In the genomic region with DNA sequence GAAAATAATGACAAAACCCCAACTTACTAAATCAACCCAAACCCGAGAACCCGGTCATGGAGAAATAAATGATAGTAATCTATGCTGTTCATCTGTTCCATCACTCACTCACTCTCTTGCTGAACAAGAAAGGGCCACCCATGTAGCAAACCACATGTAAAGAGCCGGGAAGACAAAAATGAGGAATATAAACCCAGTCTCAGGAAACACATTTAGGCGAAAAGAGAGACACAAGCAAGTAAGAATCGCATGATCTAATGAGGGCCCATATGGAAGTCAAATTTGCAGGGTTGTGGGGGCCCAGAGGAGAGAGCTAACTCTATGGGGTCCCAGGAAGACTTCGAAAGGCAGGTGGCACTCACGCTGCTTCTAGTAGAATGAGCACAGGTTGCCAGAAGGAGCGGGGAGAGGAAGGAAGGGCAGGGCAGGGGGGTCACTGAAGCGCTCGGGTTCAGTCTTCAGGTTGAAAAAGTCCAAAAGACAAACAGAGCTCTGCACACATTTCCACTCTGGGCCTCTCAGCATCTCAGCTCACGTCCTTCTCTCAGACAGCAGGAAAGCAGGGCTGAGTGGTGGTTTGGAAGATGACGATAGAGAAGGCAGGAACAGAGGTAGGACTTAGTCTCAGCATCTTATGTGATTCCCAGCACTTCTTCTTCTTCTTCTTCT, we compare ENCODE assay signal across 10 cellular contexts.
DNase-seq lines count a peak whose midpoint lies in the region; ATAC-seq and FAIRE-seq lines count a peak whose summit lies in the region.
"Had no signal": no experiment of that assay in that cellular context is flagged by ENCODE, and none has a peak within 500 bp of the region (broad histone marks: within the 10 kb centered on the region; RNA-seq: fewer than 3 reads in every experiment).

No MANE protein-coding gene starts in this region.

- peaks cover 73% of the 10 kb centered on the region for H3K4me1 Mint-ChIP-seq in activated CD4-positive, alpha-beta memory T cell treated with anti-CD3 and anti-CD28 coated beads for 36 hours (ENCODE audit: low read depth)
- peaks cover 67% of the 10 kb centered on the region for H3K4me1 Mint-ChIP-seq in activated naive CD8-positive, alpha-beta T cell treated with anti-CD3 and anti-CD28 coated beads for 36 hours

- no peaks in the 10 kb centered on the region for H3K27me3 Mint-ChIP-seq in activated CD4-positive, alpha-beta memory T cell treated with anti-CD3 and anti-CD28 coated beads for 36 hours
- no peaks in the 10 kb centered on the region for H3K27me3 Mint-ChIP-seq in activated naive CD8-positive, alpha-beta T cell treated with anti-CD3 and anti-CD28 coated beads for 36 hours

- ATAC-seq in HG02610 (IDR thresholded peaks at IDR 0.05; ENCODE audit: unreplicated experiment) (no peak), GM19452 (IDR thresholded peaks at IDR 0.05; ENCODE audit: unreplicated experiment) (no peak), GM18867 (IDR thresholded peaks at IDR 0.05; ENCODE audit: unreplicated experiment) (no peak)

- H3K9me3 Mint-ChIP-seq in activated CD4-positive, alpha-beta memory T cell treated with anti-CD3 and anti-CD28 coated beads for 36 hours, result no peaks in the 10 kb centered on the region
- peaks cover 3% of the 10 kb centered on the region for H3K9me3 Mint-ChIP-seq in activated naive CD8-positive, alpha-beta T cell treated with anti-CD3 and anti-CD28 coated beads for 36 hours
- H3K9me3 Mint-ChIP-seq: neural crest cell had no signal

- CTCF ChIA-PET in activated CD4-positive, alpha-beta memory T cell treated with anti-CD3 and anti-CD28 coated beads for 36 hours (lab: Charles Lee), result interaction anchor here (0.7 to 6.1 kb wide), 28 partner anchors 10 to 422 kb away, joined by 3 to 50 read pairs (median 6); no protein-coding TSS in a partner anchor

- POLR2A ChIA-PET in activated CD4-positive, alpha-beta memory T cell treated with anti-CD3 and anti-CD28 coated beads for 36 hours (lab: Charles Lee), result interaction anchor here (0.5 to 5.1 kb wide), 12 partner anchors 8 to 490 kb away, joined by 3 to 53 read pairs (median 4); no protein-coding TSS in a partner anchor

- no peak for FAIRE-seq in RCC 7860 (lab: Jason Lieb, UNC)
- FAIRE-seq: keratinocyte had no signal

- peak; percentile 28 to 75 (median 52) for DNase-seq in stimulated activated naive CD4-positive, alpha-beta T cell (lab: John Stamatoyannopoulos, UW)
- no peak for DNase-seq in stimulated activated naive CD4-positive, alpha-beta T cell treated with Interleukin-2 at 50 U/mL for 16 hours (lab: John Stamatoyannopoulos, UW)
- DNase-seq in activated CD4-positive, alpha-beta memory T cell treated with anti-CD3 and anti-CD28 coated beads for 36 hours, result peak; percentile 53
- no peak for DNase-seq in activated naive CD8-positive, alpha-beta T cell treated with anti-CD3 and anti-CD28 coated beads for 36 hours
- no peak for DNase-seq in RCC 7860 (ENCODE audit: low spot score)

- intact Hi-C loops in activated CD4-positive, alpha-beta memory T cell treated with anti-CD3 and anti-CD28 coated beads for 36 hours (cut with micrococcal nuclease), result loop anchor here (2.0 to 5.0 kb wide), 7 partner anchors 14 to 551 kb away; partner anchors contain the start of genes SCAF4 and SOD1

- H3K27ac Mint-ChIP-seq in activated CD4-positive, alpha-beta memory T cell treated with anti-CD3 and anti-CD28 coated beads for 36 hours, result peak overlapping the region; percentile 100
- H3K27ac Mint-ChIP-seq in activated naive CD8-positive, alpha-beta T cell treated with anti-CD3 and anti-CD28 coated beads for 36 hours, result peak overlapping the region; percentile 98

- H3K4me3 Mint-ChIP-seq in activated CD4-positive, alpha-beta memory T cell treated with anti-CD3 and anti-CD28 coated beads for 36 hours, result peak overlapping the region; percentile 74
- H3K4me3 Mint-ChIP-seq in activated naive CD8-positive, alpha-beta T cell treated with anti-CD3 and anti-CD28 coated beads for 36 hours, result peak overlapping the region; percentile 93
- H3K4me3 Mint-ChIP-seq: neural crest cell had no signal

- H3K36me3 Mint-ChIP-seq in activated CD4-positive, alpha-beta memory T cell treated with anti-CD3 and anti-CD28 coated beads for 36 hours, result peaks cover 51% of the 10 kb centered on the region
- peaks cover 31% of the 10 kb centered on the region for H3K36me3 Mint-ChIP-seq in activated naive CD8-positive, alpha-beta T cell treated with anti-CD3 and anti-CD28 coated beads for 36 hours

Comparison
In these comparisons a context has a peak if more than half of its experiments do, and no peak if none do; other contexts are left out.
1. DNase-seq: peak in stimulated activated naive CD4-positive, alpha-beta T cell (6 of 6) and activated CD4-positive, alpha-beta memory T cell treated with anti-CD3 and anti-CD28 coated beads for 36 hours (single experiment); none in stimulated activated naive CD4-positive, alpha-beta T cell treated with Interleukin-2 at 50 U/mL for 16 hours (single experiment), activated naive CD8-positive, alpha-beta T cell treated with anti-CD3 and anti-CD28 coated beads for 36 hours (single experiment) and RCC 7860 (single experiment).